ENCODE assay signal across 13 cellular contexts in the genomic region with DNA sequence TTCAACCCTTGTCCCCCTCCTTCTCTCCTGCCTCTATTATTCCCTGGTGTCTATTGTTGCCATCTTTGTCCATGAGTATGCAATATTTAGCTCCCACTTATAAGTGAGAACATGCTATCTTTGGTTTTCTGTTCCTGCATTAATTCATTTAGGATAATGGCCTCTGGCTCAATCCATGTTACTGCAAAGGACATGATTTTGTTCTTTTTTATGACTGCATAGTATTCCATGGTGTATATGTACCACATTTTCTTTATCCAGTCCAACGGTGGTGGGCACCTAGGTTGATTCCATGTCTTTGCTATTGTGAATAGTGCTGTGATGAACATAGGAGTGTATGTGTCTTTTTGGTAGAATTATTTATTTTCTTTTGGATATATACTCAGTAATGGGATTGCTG. TPM values are rescaled to one million over a fixed set of nuclear protein-coding genes. Genes with fewer than 3 reads are reported as not detected.
"Had no signal": no experiment of that assay in that cellular context is flagged by ENCODE, and none has a peak within 500 bp of the region (broad histone marks: within the 10 kb centered on the region; RNA-seq: fewer than 3 reads in every experiment).

No MANE protein-coding gene starts in this region.

RNA-seq across cellular contexts. Expression of a gene that starts 33.4 kb away (rescaled TPM):
- total RNA-seq: OCI-LY7; PC-3; PC-9; Peyer's patch; Right ventricle myocardium inferior; Right ventricle myocardium superior; RPMI7951; SJCRH30; SJSA1; SK-MEL-5; T-cell; T-helper 1 cell treated with Interleukin-12 subunit alpha and Interleukin-12 subunit beta and Interleukin-4 antibody, amounts not matched to agents 30 ng/mL and 1 ng/mL, for 36 hours had no signal
- polyA plus RNA-seq: SK-N-SH had no signal
